Comparison of ENCODE assay signal across 33 cellular contexts in the genomic region with DNA sequence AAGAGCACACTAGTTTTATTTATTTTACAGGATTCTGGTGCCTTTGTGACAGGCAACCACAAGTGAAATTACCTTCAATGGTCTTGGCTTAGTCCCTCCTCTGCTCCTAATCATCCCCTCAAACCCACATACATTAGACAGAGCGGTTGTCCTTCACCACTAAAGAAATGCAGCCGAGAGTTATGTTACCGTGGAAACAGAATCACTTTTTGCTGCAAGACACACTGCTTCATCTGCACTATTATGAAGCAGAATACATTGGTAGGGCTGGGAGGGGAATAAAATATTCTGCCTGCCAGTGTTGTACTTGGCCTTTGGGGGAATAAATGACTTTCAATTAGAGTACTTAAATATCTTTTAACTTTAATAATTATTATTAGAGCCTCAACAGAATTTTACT.
"Had no signal": no experiment of that assay in that cellular context is flagged by ENCODE, and none has a peak within 500 bp of the region (broad histone marks: within the 10 kb centered on the region; RNA-seq: fewer than 3 reads in every experiment).

No MANE protein-coding gene starts in this region.

- H3K27me3 ChIP-seq: body of pancreas, Peyer's patch, SJSA1 had no signal

- H3K4me3 ChIP-seq: body of pancreas, Peyer's patch, SJSA1 had no signal

- H3K4me3 Mint-ChIP-seq: activated CD4-positive, alpha-beta memory T cell treated with anti-CD3 and anti-CD28 coated beads, Interleukin-2, amount 10 ng/mL, durations not matched to agents 7 days and 5 days; activated CD8-positive, alpha-beta memory T cell treated with anti-CD3 and anti-CD28 coated beads, Interleukin-2, amount 10 ng/mL, durations not matched to agents 7 days and 5 days; activated naive CD4-positive, alpha-beta T cell treated with anti-CD3 and anti-CD28 coated beads, Interleukin-2, amount 50 U/mL, for 24 hours; activated naive CD8-positive, alpha-beta T cell treated with anti-CD3 and anti-CD28 coated beads, Interleukin-2, amount 10 ng/mL, durations not matched to agents 7 days and 5 days; activated T-cell treated with anti-CD3 and anti-CD28 coated beads, Interleukin-2, amount 50 U/mL, for 72 hours; activated T-helper 17 cell treated with anti-CD3 and anti-CD28 coated beads, Interleukin-2, amount 50 U/mL, for 72 hours had no signal

- H3K36me3 ChIP-seq: SJSA1, WERI-Rb-1 had no signal

- H3K9me3 ChIP-seq: body of pancreas, Peyer's patch, SJSA1 had no signal

- H3K9me3 Mint-ChIP-seq: activated CD4-positive, alpha-beta memory T cell treated with anti-CD3 and anti-CD28 coated beads, Interleukin-2, amount 10 ng/mL, durations not matched to agents 7 days and 5 days; activated naive CD4-positive, alpha-beta T cell treated with anti-CD3 and anti-CD28 coated beads, Interleukin-2, amount 50 U/mL, for 24 hours; activated naive CD8-positive, alpha-beta T cell treated with anti-CD3 and anti-CD28 coated beads, Interleukin-2, amount 10 ng/mL, durations not matched to agents 7 days and 5 days; activated T-cell treated with anti-CD3 and anti-CD28 coated beads, Interleukin-2, amount 50 U/mL, for 72 hours; activated T-helper 17 cell treated with anti-CD3 and anti-CD28 coated beads, Interleukin-2, amount 50 U/mL, for 72 hours had no signal

- ATAC-seq: activated CD8-positive, alpha-beta memory T cell treated with anti-CD3 and anti-CD28 coated beads, Interleukin-2, amount 10 ng/mL, durations not matched to agents 7 days and 5 days; activated T-cell treated with anti-CD3 and anti-CD28 coated beads, Interleukin-2, amount 50 U/mL, for 72 hours; activated T-helper 17 cell treated with anti-CD3 and anti-CD28 coated beads, Interleukin-2, amount 50 U/mL, for 72 hours; body of pancreas; PC-3 had no signal

- H3K27ac ChIP-seq: body of pancreas, Peyer's patch, SJSA1, WERI-Rb-1 had no signal

- H3K4me1 Mint-ChIP-seq: activated CD4-positive, alpha-beta memory T cell treated with anti-CD3 and anti-CD28 coated beads, Interleukin-2, amount 10 ng/mL, durations not matched to agents 7 days and 5 days; activated naive CD4-positive, alpha-beta T cell treated with anti-CD3 and anti-CD28 coated beads, Interleukin-2, amount 50 U/mL, for 24 hours; activated T-helper 17 cell treated with anti-CD3 and anti-CD28 coated beads, Interleukin-2, amount 50 U/mL, for 72 hours had no signal

- H3K36me3 Mint-ChIP-seq: activated CD8-positive, alpha-beta memory T cell treated with anti-CD3 and anti-CD28 coated beads, Interleukin-2, amount 10 ng/mL, durations not matched to agents 7 days and 5 days; activated naive CD4-positive, alpha-beta T cell treated with anti-CD3 and anti-CD28 coated beads, Interleukin-2, amount 50 U/mL, for 24 hours; activated naive CD8-positive, alpha-beta T cell treated with anti-CD3 and anti-CD28 coated beads, Interleukin-2, amount 10 ng/mL, durations not matched to agents 7 days and 5 days had no signal

- DNase-seq: activated CD4-positive, alpha-beta memory T cell treated with anti-CD3 and anti-CD28 coated beads, Interleukin-2, amount 10 ng/mL, durations not matched to agents 7 days and 5 days; activated CD4-positive, alpha-beta T cell treated with anti-CD3 and anti-CD28 coated beads for 1 hour; activated CD4-positive, alpha-beta T cell treated with anti-CD3 and anti-CD28 coated beads for 48 hours; activated CD4-positive, CD25-positive, alpha-beta regulatory T cell; activated CD8-positive, alpha-beta memory T cell treated with anti-CD3 and anti-CD28 coated beads for 24 hours; activated CD8-positive, alpha-beta memory T cell treated with anti-CD3 and anti-CD28 coated beads, Interleukin-2, amount 10 ng/mL, durations not matched to agents 7 days and 5 days; activated CD8-positive, alpha-beta memory T cell treated with anti-CD3 and anti-CD28 coated beads, Interleukin-2, amount 50 U/mL, for 48 hours; activated effector memory CD4-positive, alpha-beta T cell treated with anti-CD3 and anti-CD28 coated beads, Interleukin-2, amount 50 U/mL, for 16 hours; activated naive CD4-positive, alpha-beta T cell; activated naive CD8-positive, alpha-beta T cell treated with anti-CD3 and anti-CD28 coated beads, Interleukin-2, amount 10 ng/mL, durations not matched to agents 7 days and 5 days; activated T-cell treated with anti-CD3 and anti-CD28 coated beads, Interleukin-2, amount 50 U/mL, for 72 hours; body of pancreas; cerebellar nuclear complex; NCI-H1092 treated with DMSO at 0.1 percent for 48 hours; NCI-H146; NCI-H187; NCI-H2029 treated with DMSO at 0.1 percent for 48 hours; NCI-H446; NCI-H510A treated with DMSO at 0.1 percent for 48 hours; NCI-H526 treated with DMSO at 0.1 percent for 48 hours; NK-92 treated with Interleukin-12 subunit alpha and Interleukin-12 subunit beta, amount 100 ng/mL, for 24 hours; PC-3; Peyer's patch; RPMI8226; SHP77 treated with DMSO at 0.1 percent for 48 hours; SW 1271; T-helper 1 cell; T-helper 2 cell; T-helper 9 cell; WERI-Rb-1 had no signal
